ENCODE assay signal across 29 cellular contexts in genomic region chr2:22701761-22702160, GRCh38.
"Had no signal": no experiment of that assay in that cellular context is flagged by ENCODE, and none has a peak within 500 bp of the region (broad histone marks: within the 10 kb centered on the region; RNA-seq: fewer than 3 reads in every experiment).

No MANE protein-coding gene starts in this region.

- FAIRE-seq: endometrium, endothelial cell of umbilical vein had no signal

- H3K36me3 ChIP-seq: ascending aorta, breast epithelium, cardiac muscle cell, colonic mucosa had no signal

- H3K27me3 ChIP-seq: ascending aorta, breast epithelium, cardiac muscle cell, colonic mucosa had no signal

- H3K4me3 ChIP-seq: ascending aorta, breast epithelium, cardiac muscle cell, colonic mucosa had no signal

- H3K4me1 ChIP-seq: ascending aorta, breast epithelium, colonic mucosa had no signal

- ATAC-seq: activated naive CD4-positive, alpha-beta T cell treated with anti-CD3 and anti-CD28 coated beads, Interleukin-2, amount 50 U/mL, for 72 hours; activated T-cell treated with anti-CD3 and anti-CD28 coated beads, Interleukin-2, amount 50 U/mL, for 72 hours; esophagus mucosa; WTC11 had no signal

- H3K9me3 ChIP-seq: ascending aorta, colonic mucosa had no signal

- H3K27ac ChIP-seq: ascending aorta, cardiac muscle cell, colonic mucosa, epithelial cell of prostate, VCaP had no signal

- DNase-seq: activated CD4-positive, alpha-beta memory T cell treated with anti-CD3 and anti-CD28 coated beads, Interleukin-2, amount 10 ng/mL, durations not matched to agents 7 days and 5 days; activated CD4-positive, alpha-beta T cell treated with anti-CD3 and anti-CD28 coated beads for 1 hour; activated CD4-positive, alpha-beta T cell treated with anti-CD3 and anti-CD28 coated beads for 4 hours; activated CD4-positive, alpha-beta T cell treated with anti-CD3 and anti-CD28 coated beads, Interleukin-2, amount 10 ng/mL, durations not matched to agents 7 days and 5 days; activated CD4-positive, alpha-beta T cell treated with anti-CD3 and anti-CD28 coated beads, Interleukin-2, amount 50 U/mL, for 4 hours; activated CD8-positive, alpha-beta memory T cell treated with anti-CD3 and anti-CD28 coated beads, Interleukin-2, amount 50 U/mL, for 48 hours; activated gamma-delta T cell; activated naive CD4-positive, alpha-beta T cell; activated naive CD4-positive, alpha-beta T cell treated with anti-CD3 and anti-CD28 coated beads, Interleukin-2, amount 10 ng/mL, durations not matched to agents 7 days and 5 days; activated naive CD8-positive, alpha-beta T cell treated with anti-CD3 and anti-CD28 coated beads, Interleukin-2, amount 10 ng/mL, durations not matched to agents 7 days and 5 days; activated T-cell treated with anti-CD3 and anti-CD28 coated beads for 4 hours; activated T-cell treated with anti-CD3 and anti-CD28 coated beads, Interleukin-2, amount 50 U/mL, for 24 hours; activated T-cell treated with anti-CD3 and anti-CD28 coated beads, Interleukin-2, amount 50 U/mL, for 72 hours; central memory CD4-positive, alpha-beta T cell; cerebellar nuclear complex; colonic mucosa; effector CD8-positive, alpha-beta T cell; foreskin fibroblast; T-helper 2 cell had no signal
